ENCODE assay signal across 8 cellular contexts in the genomic region with DNA sequence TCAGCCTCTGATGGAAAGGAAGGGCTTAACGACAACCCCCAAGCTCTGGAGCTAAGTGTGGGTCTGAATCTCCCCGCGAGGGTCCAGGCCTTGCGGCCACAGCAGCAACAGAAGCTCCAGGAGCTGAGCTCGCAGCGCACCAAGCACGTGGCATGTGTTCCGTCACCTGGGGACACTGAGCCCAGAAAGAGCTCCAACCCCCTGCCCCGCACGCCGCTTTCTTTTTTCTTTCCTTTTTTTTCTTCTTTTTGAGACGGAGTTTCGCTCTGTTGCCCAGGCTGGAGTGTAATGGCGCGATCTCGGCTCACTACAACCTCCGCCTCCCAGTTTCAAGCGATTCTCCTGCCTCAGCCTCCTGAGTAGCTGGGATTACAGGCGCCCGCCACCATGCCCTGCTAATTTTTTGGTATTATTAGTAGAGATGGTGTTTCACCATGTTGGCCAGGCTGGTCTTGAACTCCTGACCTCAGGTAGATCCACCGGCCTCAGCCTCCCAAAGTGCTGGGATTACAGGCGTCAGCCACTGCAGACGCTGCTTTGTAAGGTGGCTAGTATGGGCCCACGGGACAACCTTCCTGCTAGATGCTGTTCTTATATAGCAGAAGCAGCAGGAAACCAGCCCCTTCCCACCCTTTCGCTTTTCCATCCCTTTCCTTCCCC. TPM values are rescaled to one million over a fixed set of nuclear protein-coding genes. Genes with fewer than 3 reads are reported as not detected.
DNase-seq lines count a peak whose midpoint lies in the region; ATAC-seq and TF ChIP-seq lines count a peak whose summit lies in the region.

No MANE protein-coding gene starts in this region.

- no peaks in the 10 kb centered on the region for H3K27me3 ChIP-seq in cardiac muscle cell
- H3K27me3 ChIP-seq in ascending aorta: no peaks in the 10 kb centered on the region
- no peaks in the 10 kb centered on the region for H3K27me3 ChIP-seq in mesenchymal stem cell (ENCODE audit: control insufficient read depth in 1 of 2, insufficient read depth in 1 of 2, low read length in 2 of 2)
- H3K27me3 ChIP-seq in vagina: no peaks in the 10 kb centered on the region

- H3K9me3 ChIP-seq in cardiac muscle cell (ENCODE audit: low read depth): no peaks in the 10 kb centered on the region
- no peaks in the 10 kb centered on the region for H3K9me3 ChIP-seq in ascending aorta
- no peaks in the 10 kb centered on the region for H3K9me3 ChIP-seq in mesenchymal stem cell (ENCODE audit: control insufficient read depth, low read length)
- H3K9me3 ChIP-seq in vagina: no peaks in the 10 kb centered on the region

- H2BK120ac ChIP-seq in mesenchymal stem cell (ENCODE audit: low read depth, low read length): no peak overlapping the region

- H2AK5ac ChIP-seq in mesenchymal stem cell (ENCODE audit: low read length, severe bottlenecking): peak overlapping the region; percentile 83

- H4K8ac ChIP-seq in mesenchymal stem cell (ENCODE audit: low read length): peak overlapping the region; percentile 96

- peaks cover 5% of the 10 kb centered on the region for H3K4me1 ChIP-seq in cardiac muscle cell (ENCODE audit: low read depth)
- peaks cover 4 to 10% of the 10 kb centered on the region in 2 donors for H3K4me1 ChIP-seq in ascending aorta
- H3K4me1 ChIP-seq in mesenchymal stem cell (ENCODE audit: control insufficient read depth, insufficient read depth, low read depth, low read length): peaks cover 19% of the 10 kb centered on the region
- H3K4me1 ChIP-seq in vagina: peaks cover 38% of the 10 kb centered on the region

- H3K4me2 ChIP-seq in mesenchymal stem cell (ENCODE audit: low read length, poor library complexity, severe bottlenecking): peak overlapping the region; percentile 53

- no peak for ATAC-seq in left ventricle myocardium superior

- no peak overlapping the region for H3K23ac ChIP-seq in mesenchymal stem cell (ENCODE audit: low read length in 2 of 2)

- intact Hi-C loops in left ventricle myocardium superior (cut with micrococcal nuclease): no loop called here
- intact Hi-C loops in ascending aorta (cut with DNase I): loop anchor here (1.0 to 10.0 kb wide), 6 partner anchors 86 to 492 kb away; a partner anchor contains a TSS
- intact Hi-C loops in vagina (cut with DNase I): loop anchor here (10.0 kb wide), 1 partner anchor 178 kb away; no protein-coding TSS in a partner anchor

- H3K14ac ChIP-seq in mesenchymal stem cell (ENCODE audit: low read length in 2 of 2): no peak overlapping the region

- peak overlapping the region; percentile 93 for H3K4me3 ChIP-seq in cardiac muscle cell
- H3K4me3 ChIP-seq in ascending aorta: peak overlapping the region; percentile 90 to 95
- H3K4me3 ChIP-seq in mesenchymal stem cell (ENCODE audit: insufficient read depth in 1 of 2, low read depth in 1 of 2, low read length in 2 of 2): peak overlapping the region in 1 of 2 experiments; percentile 76
- H3K4me3 ChIP-seq in vagina: peak overlapping the region; percentile 67 to 89

- peak overlapping the region; percentile 72 for H2AFZ ChIP-seq in mesenchymal stem cell (ENCODE audit: low read depth, low read length)

- H3K27ac ChIP-seq in cardiac muscle cell: no peak overlapping the region
- peak overlapping the region; percentile 51 to 70 for H3K27ac ChIP-seq in ascending aorta
- no peak overlapping the region for H3K27ac ChIP-seq in mesenchymal stem cell (ENCODE audit: low read length, poor library complexity, severe bottlenecking)
- H3K27ac ChIP-seq in vagina: peak overlapping the region; percentile 60

- peak overlapping the region; percentile 79 for H3K9ac ChIP-seq in mesenchymal stem cell (ENCODE audit: low read length)

- peak overlapping the region; percentile 66 for H4K91ac ChIP-seq in mesenchymal stem cell (ENCODE audit: low read length)

- WGBS in mesenchymal stem cell: 87% methylated on average over 25 of the region's 25 CpGs

- no peak overlapping the region for H2BK5ac ChIP-seq in mesenchymal stem cell (ENCODE audit: low read depth, low read length, poor library complexity, severe bottlenecking)

- H2BK12ac ChIP-seq in mesenchymal stem cell (ENCODE audit: low read length in 2 of 2): no peak overlapping the region

- no peak for DNase-seq in cardiac muscle cell (ENCODE audit: low read depth in 1 of 2, low spot score in 1 of 2)
- DNase-seq in left ventricle myocardium superior: no peak
- DNase-seq in ascending aorta (ENCODE audit: low spot score in 2 of 2): no peak
- DNase-seq in mesenchymal stem cell: no peak
- peak in 1 of 2 donors; percentile 87 for DNase-seq in vagina (ENCODE audit: extremely low spot score in 2 of 2)
- DNase-seq in H4 (ENCODE audit: low spot score): no peak
- DNase-seq in OCI-M2 (lab: John Stamatoyannopoulos, UW; ENCODE audit: unreplicated experiment): no peak
- no peak for DNase-seq in activated CD4-positive, alpha-beta T cell treated with anti-CD3 and anti-CD28 coated beads for 48 hours

- TF ChIP-seq CTCF in cardiac muscle cell (IDR thresholded peaks at IDR 0.05; ENCODE audit: low read depth, low read length) (no peak), ascending aorta (IDR thresholded peaks at IDR 0.05) (no peak), vagina (IDR thresholded peaks at IDR 0.05) (no peak)

- no peak overlapping the region for H2BK15ac ChIP-seq in mesenchymal stem cell (ENCODE audit: low read depth, poor library complexity, severe bottlenecking)

- peak overlapping the region; percentile 29 to 95 for H3K4ac ChIP-seq in mesenchymal stem cell (ENCODE audit: low read depth in 1 of 2, low read length in 2 of 2)

- H3K18ac ChIP-seq in mesenchymal stem cell (ENCODE audit: low read depth in 1 of 2, low read length in 2 of 2): peak overlapping the region; percentile 52 to 89

- no peak for TF ChIP-seq POLR2A in vagina (IDR thresholded peaks at IDR 0.05)

- no peaks in the 10 kb centered on the region for H3K36me3 ChIP-seq in cardiac muscle cell
- no peaks in the 10 kb centered on the region for H3K36me3 ChIP-seq in ascending aorta
- H3K36me3 ChIP-seq in mesenchymal stem cell (ENCODE audit: control insufficient read depth in 1 of 2, insufficient read depth in 2 of 2, low read depth in 1 of 2, low read length in 2 of 2): peaks cover 11% of the 10 kb centered on the region in 2 experiments
- no peaks in the 10 kb centered on the region for H3K36me3 ChIP-seq in vagina

- H3K79me1 ChIP-seq in mesenchymal stem cell (replicated peaks; ENCODE audit: low read length, poor library complexity, severe bottlenecking): peaks cover 13% of the 10 kb centered on the region

RNA-seq across cellular contexts. Expression of a gene that starts 0.7 kb away (rescaled TPM):
- total RNA-seq in cardiac muscle cell: 41.7 and 58.5 TPM in 2 replicates
- 32.7 and 48.3 TPM in 2 replicates for polyA plus RNA-seq in cardiac muscle cell
- 24.0 TPM for total RNA-seq in left ventricle myocardium superior
- 65.6 TPM for total RNA-seq in ascending aorta
- polyA plus RNA-seq in mesenchymal stem cell (2013, experiment 1 of 2): 26.1 TPM
- polyA plus RNA-seq in mesenchymal stem cell (2013, experiment 2 of 2): 25.8 TPM
- total RNA-seq in vagina: 57.0 TPM
- 45.7 and 46.8 TPM in 2 replicates for total RNA-seq in H4 (2014; rRNA removed; shearing (Covaris generic))

RNA-seq across cellular contexts. Expression of a gene that starts 36.1 kb away (rescaled TPM):
- total RNA-seq in cardiac muscle cell (19.6 and 31.7 TPM in 2 replicates), left ventricle myocardium superior (25.6 TPM), ascending aorta (70.6 TPM), vagina (102 TPM)
- 8.5 and 16.9 TPM in 2 replicates for polyA plus RNA-seq in cardiac muscle cell
- polyA plus RNA-seq in mesenchymal stem cell (2013, experiment 1 of 2): 25.7 TPM
- 26.3 TPM for polyA plus RNA-seq in mesenchymal stem cell (2013, experiment 2 of 2)
- 10.9 and 17.7 TPM in 2 replicates for total RNA-seq in H4 (2014; rRNA removed; shearing (Covaris generic))

Comparison
In these comparisons a context has a peak if more than half of its experiments do, and no peak if none do; other contexts are left out.
1. H3K27ac ChIP-seq: peak in ascending aorta (2 of 2) and vagina (single experiment); none in cardiac muscle cell (single experiment) and mesenchymal stem cell (single experiment).